In genomic region chr16:983044-984030, GRCh38 we compare ENCODE assay signal across 11 cellular contexts. TPM values are rescaled to one million over a fixed set of nuclear protein-coding genes. Genes with fewer than 3 reads are reported as not detected.
DNase-seq lines count a peak whose midpoint lies in the region; ATAC-seq and TF ChIP-seq lines count a peak whose summit lies in the region.
"Had no signal": no experiment of that assay in that cellular context is flagged by ENCODE, and none has a peak within 500 bp of the region (broad histone marks: within the 10 kb centered on the region; RNA-seq: fewer than 3 reads in every experiment).

No MANE protein-coding gene starts in this region.

- CTCF ChIA-PET in Caco-2 (lab: Charles Lee) (no interaction called here), IMR-90 (lab: Yijun Ruan, JAX) (no interaction called here)

- H3K36me3 Mint-ChIP-seq in Caco-2 (ENCODE audit: insufficient read depth, unreplicated experiment), result no peaks in the 10 kb centered on the region
- no peaks in the 10 kb centered on the region for H3K36me3 Mint-ChIP-seq in osteocyte (ENCODE audit: unreplicated experiment)

- H3K9ac ChIP-seq in IMR-90 (ENCODE audit: low read depth, low read length), result no peak overlapping the region

- H3K4ac ChIP-seq in IMR-90 (ENCODE audit: low read depth, low read length), result no peak overlapping the region

- TF ChIP-seq POLR2A in IMR-90 (IDR thresholded peaks at IDR 0.05; ENCODE audit: low read depth, low read length) (no peak), esophagus muscularis mucosa (IDR thresholded peaks at IDR 0.05; ENCODE audit: low read depth) (no peak)

- in situ Hi-C loops in IMR-90 (cut with MboI; ENCODE audit: low sequenced_read_pairs), result no loop called here

- no peaks in the 10 kb centered on the region for H3K79me1 ChIP-seq in IMR-90 (ENCODE audit: low read depth in 1 of 2, low read length in 2 of 2)

- no peak overlapping the region for H4K91ac ChIP-seq in IMR-90 (ENCODE audit: insufficient read depth, low read depth, low read length)

- no peak overlapping the region for H2BK15ac ChIP-seq in IMR-90 (ENCODE audit: low read depth, low read length)

- no peak overlapping the region for H3K4me3 ChIP-seq in Caco-2 (ENCODE audit: low read depth, low read length)
- no peak overlapping the region for H3K4me3 ChIP-seq in IMR-90 (ENCODE audit: insufficient read depth, low read depth, low read length)
- H3K4me3 ChIP-seq in esophagus muscularis mucosa, result peak overlapping the region; percentile 58 to 67 (median 59)

- H3K27me3 Mint-ChIP-seq in Caco-2 (ENCODE audit: insufficient read depth, unreplicated experiment), result no peaks in the 10 kb centered on the region
- H3K27me3 Mint-ChIP-seq in osteocyte (ENCODE audit: unreplicated experiment), result peaks cover 25% of the 10 kb centered on the region

- no peak overlapping the region for H2BK20ac ChIP-seq in IMR-90 (ENCODE audit: low read depth, low read length)

- no peak overlapping the region for H4K5ac ChIP-seq in IMR-90 (ENCODE audit: low read depth, low read length)

- TF ChIP-seq EP300 in esophagus muscularis mucosa (IDR thresholded peaks at IDR 0.05), result no peak

- H3K9me3 Mint-ChIP-seq in Caco-2 (ENCODE audit: unreplicated experiment), result no peaks in the 10 kb centered on the region
- H3K9me3 Mint-ChIP-seq in osteocyte (ENCODE audit: unreplicated experiment), result no peaks in the 10 kb centered on the region

- dilution Hi-C loops in IMR-90 (cut with HindIII; ENCODE audit: low sequenced_read_pairs, unreplicated experiment), result no loop called here

- WGBS in IMR-90 (ENCODE audit: extremely low coverage in 2 of 2, insufficient read length in 1 of 2), 2 experiments, result 69% methylated on average over 36 of the region's 59 CpGs; no CpG with 5 or more reads in 1 of the 2 experiments
- WGBS in esophagus muscularis mucosa, result 48% methylated on average over 29 of the region's 59 CpGs

- POLR2A ChIA-PET in Caco-2 (lab: Charles Lee), result no interaction called here
- POLR2A ChIA-PET in IMR-90 (lab: Charles Lee; ENCODE audit: unreplicated experiment), result no interaction called here

- H3K27ac Mint-ChIP-seq in Caco-2 (ENCODE audit: unreplicated experiment) (no peak overlapping the region), osteocyte (ENCODE audit: unreplicated experiment) (no peak overlapping the region)

- no peak overlapping the region for H3K4me2 ChIP-seq in IMR-90 (ENCODE audit: low read depth, low read length)

- no peak overlapping the region for H2BK5ac ChIP-seq in IMR-90 (ENCODE audit: low read depth, low read length, poor library complexity, severe bottlenecking)

- H3K18ac ChIP-seq in IMR-90 (ENCODE audit: low read depth, low read length), result no peak overlapping the region

- H3K27ac ChIP-seq in IMR-90 (ENCODE audit: insufficient read depth, low read length) (no peak overlapping the region), esophagus muscularis mucosa (replicated peaks in 1 of 4) (peak overlapping the region in 1 of 4 donors; percentile 10)

- TF ChIP-seq CTCF in Caco-2 (IDR thresholded peaks at IDR 0.05; ENCODE audit: insufficient read depth in 1 of 2, low read depth in 1 of 2, low read length in 1 of 2, severe bottlenecking in 1 of 2, unreplicated experiment in 1 of 2), result no peak
- no peak for TF ChIP-seq CTCF in IMR-90 (conservative IDR thresholded peaks at IDR 0.05; ENCODE audit: low read depth, low read length)
- TF ChIP-seq CTCF in esophagus muscularis mucosa (IDR thresholded peaks at IDR 0.05), result no peak
- no peak for TF ChIP-seq CTCF in osteocyte (IDR thresholded peaks at IDR 0.05)

- no peaks in the 10 kb centered on the region for H3K9me1 ChIP-seq in IMR-90 (ENCODE audit: insufficient read depth, low read length)

- H2AK9ac ChIP-seq in IMR-90 (replicated peaks; ENCODE audit: low read depth, low read length, poor library complexity), result no peak overlapping the region

- H3K36me3 ChIP-seq in Caco-2 (ENCODE audit: control insufficient read depth, insufficient read depth, low read length) (no peaks in the 10 kb centered on the region), IMR-90 (ENCODE audit: control insufficient read depth, insufficient read depth, low read length) (no peaks in the 10 kb centered on the region), esophagus muscularis mucosa (no peaks in the 10 kb centered on the region)
- H3K36me3 ChIP-seq: gastroesophageal sphincter had no signal

- ATAC-seq in IMR-90 (ENCODE audit: low read depth), result no peak
- ATAC-seq: gastroesophageal sphincter, HCT116 had no signal

- no peak overlapping the region for H3K56ac ChIP-seq in IMR-90 (ENCODE audit: extremely low read depth, insufficient read depth, low read length)

- H4K20me1 ChIP-seq in IMR-90 (ENCODE audit: insufficient read depth, low read length), result no peaks in the 10 kb centered on the region

- DNase-seq in Caco-2 (no peak), IMR-90 (no peak), esophagus muscularis mucosa (ENCODE audit: extremely low spot score) (no peak), osteocyte (ENCODE audit: extremely low spot score, unreplicated experiment) (no peak), NCI-H82 (lab: John Stamatoyannopoulos, UW) (no peak), NCI-H2171 treated with DMSO at 0.1 percent for 48 hours (lab: John Stamatoyannopoulos, UW) (no peak), OCI-M1 (lab: John Stamatoyannopoulos, UW) (no peak)
- DNase-seq: activated CD4-positive, alpha-beta T cell treated with anti-CD3 and anti-CD28 coated beads for 4 hours; NCI-H1417 treated with DMSO at 0.1 percent for 48 hours had no signal

- H3K4me3 Mint-ChIP-seq in Caco-2 (ENCODE audit: unreplicated experiment) (peak overlapping the region; percentile 45), osteocyte (ENCODE audit: unreplicated experiment) (peak overlapping the region; percentile 51)

- H2AK5ac ChIP-seq in IMR-90 (ENCODE audit: low read depth, low read length), result no peak overlapping the region

- peak overlapping the region; percentile 32 for H2AFZ ChIP-seq in IMR-90 (replicated peaks; ENCODE audit: low read length, poor library complexity)

- H3K4me1 Mint-ChIP-seq in Caco-2 (ENCODE audit: low read depth, unreplicated experiment) (peaks cover 1% of the 10 kb centered on the region), osteocyte (ENCODE audit: unreplicated experiment) (peaks cover 4% of the 10 kb centered on the region)

- H3K4me1 ChIP-seq in Caco-2 (no peaks in the 10 kb centered on the region), IMR-90 (ENCODE audit: control insufficient read depth, insufficient read depth, low read length) (no peaks in the 10 kb centered on the region), esophagus muscularis mucosa (peaks cover 9 to 34% (median 27%) of the 10 kb centered on the region in 4 donors)

- H3K9me3 ChIP-seq in Caco-2 (no peaks in the 10 kb centered on the region), IMR-90 (ENCODE audit: control insufficient read depth, insufficient read depth, low read length) (no peaks in the 10 kb centered on the region), esophagus muscularis mucosa (no peaks in the 10 kb centered on the region)
- H3K9me3 ChIP-seq: gastroesophageal sphincter had no signal

- no peak overlapping the region for H4K8ac ChIP-seq in IMR-90 (ENCODE audit: low read depth in 2 of 2, low read length in 2 of 2)

- intact Hi-C loops in Caco-2 (cut with micrococcal nuclease; ENCODE audit: unreplicated experiment) (no loop called here), IMR-90 (cut with micrococcal nuclease) (loop anchor here (5.0 kb wide), 1 partner anchor 271 kb away; no protein-coding TSS in a partner anchor), esophagus muscularis mucosa (cut with DNase I) (no loop called here)

- no TSS peak for BruUV-seq in Caco-2 (replicated peaks; lab: Mats Ljungman, UMichigan)
- no TSS peak for BruUV-seq in IMR-90 (replicated peaks; lab: Mats Ljungman, UMichigan)

- no peak overlapping the region for H3K23ac ChIP-seq in IMR-90 (ENCODE audit: low read depth, low read length)

- H2BK120ac ChIP-seq in IMR-90 (ENCODE audit: low read depth, low read length), result no peak overlapping the region

- H3K27me3 ChIP-seq in Caco-2 (replicated peaks; ENCODE audit: control insufficient read depth, insufficient read depth, low read length), result no peaks in the 10 kb centered on the region
- H3K27me3 ChIP-seq in IMR-90 (ENCODE audit: control insufficient read depth, insufficient read depth, low read length), result peaks cover 87% of the 10 kb centered on the region
- peaks cover 0 to 100% (median 26%) of the 10 kb centered on the region in 4 donors for H3K27me3 ChIP-seq in esophagus muscularis mucosa

- TF ChIP-seq RAD21 in IMR-90 (IDR thresholded peaks at IDR 0.05; ENCODE audit: low read length), result no peak

- H3K14ac ChIP-seq in IMR-90 (replicated peaks; ENCODE audit: low read depth, low read length), result no peak overlapping the region

TF ChIP-seq in IMR-90, 13 proteins besides CTCF, POLR2A, EP300 and RAD21:
- no peak for TF ChIP-seq RCOR1 (IDR thresholded peaks at IDR 0.05; ENCODE audit: insufficient replicate concordance, low read length)
- no peak for TF ChIP-seq CEBPB (IDR thresholded peaks at IDR 0.05; ENCODE audit: low read depth, low read length)
- TF ChIP-seq BHLHE40 (IDR thresholded peaks at IDR 0.05; ENCODE audit: low read depth, low read length), result no peak

RNA-seq across cellular contexts. Expression of gene SOX8, which starts 1.8 kb away (rescaled TPM):
- total RNA-seq in Caco-2 (2022) (0.86 and 1.2 TPM in 2 replicates), IMR-90 (2012; rRNA removed) (under 0.01 TPM in 2 replicates), esophagus muscularis mucosa (1 to 10 TPM; 4.1 to 4.6 (median 4.3) TPM), osteocyte (0.27 and 0.31 TPM in 2 replicates)
- 0.26 and 0.27 TPM in 2 replicates for polyA plus RNA-seq in IMR-90 (2012; rRNA removed)
- 0.15 and 0.22 TPM in 2 replicates for polyA plus RNA-seq in IMR-90 (2012; cell fraction: cytosol; rRNA removed)
- 1.9 and 2.9 TPM in 2 replicates for polyA plus RNA-seq in IMR-90 (2012; cell fraction: nucleus; rRNA removed; ENCODE audit: low replicate concordance)

RNA-seq across cellular contexts. Expression of gene LMF1, which starts 12.6 kb away (rescaled TPM):
- total RNA-seq in Caco-2 (2022) (8.8 and 12.3 TPM in 2 replicates), IMR-90 (2012; rRNA removed) (6.7 and 13.1 TPM in 2 replicates), esophagus muscularis mucosa (10 to 100 TPM; 14.5 to 32.0 (median 23.8) TPM), osteocyte (24.6 and 27.4 TPM in 2 replicates)
- polyA plus RNA-seq in IMR-90 (2012; rRNA removed), result 7.7 and 11.0 TPM in 2 replicates
- 11.9 and 15.1 TPM in 2 replicates for polyA plus RNA-seq in IMR-90 (2012; cell fraction: cytosol; rRNA removed)
- polyA plus RNA-seq in IMR-90 (2012; cell fraction: nucleus; rRNA removed; ENCODE audit: low replicate concordance), result 17.8 and 49.9 TPM in 2 replicates

Comparison
In these comparisons a context has a peak if more than half of its experiments do, and no peak if none do; other contexts are left out.
1. H3K4me3 ChIP-seq: peak in esophagus muscularis mucosa (4 of 4); none in Caco-2 (single experiment) and IMR-90 (single experiment).